In genomic region chr15:83657549-83657948, GRCh38 we compare ENCODE assay signal across 12 cellular contexts. TPM values are rescaled to one million over a fixed set of nuclear protein-coding genes. Genes with fewer than 3 reads are reported as not detected.
DNase-seq lines count a peak whose midpoint lies in the region; ATAC-seq and TF ChIP-seq lines count a peak whose summit lies in the region.
"Had no signal": no experiment of that assay in that cellular context is flagged by ENCODE, and none has a peak within 500 bp of the region (broad histone marks: within the 10 kb centered on the region; RNA-seq: fewer than 3 reads in every experiment).

No MANE protein-coding gene starts in this region.

- ATAC-seq in HG03439 (IDR thresholded peaks at IDR 0.05; ENCODE audit: unreplicated experiment), result no peak

- no peaks in the 10 kb centered on the region for H3K9me3 Mint-ChIP-seq in endothelial cell (ENCODE audit: unreplicated experiment)
- H3K9me3 Mint-ChIP-seq: activated CD4-positive, alpha-beta T cell treated with anti-CD3 and anti-CD28 coated beads, Interleukin-2, amount 10 ng/mL, durations not matched to agents 24 days and 14 days; central memory CD8-positive, alpha-beta T cell had no signal

- H3K36me3 ChIP-seq in DOHH2 (ENCODE audit: control insufficient read depth, low read length) (no peaks in the 10 kb centered on the region), KMS-11 (ENCODE audit: insufficient read depth) (no peaks in the 10 kb centered on the region), muscle layer of colon (ENCODE audit: insufficient read depth, low read length) (peaks cover 23% of the 10 kb centered on the region)

- TF ChIP-seq CTCF in DOHH2 (IDR thresholded peaks at IDR 0.05; ENCODE audit: low read depth, low read length, poor library complexity, severe bottlenecking) (peak; percentile 37), KMS-11 (conservative IDR thresholded peaks at IDR 0.05; ENCODE audit: low read depth, low read length) (0 out of 2 replicates have a peak, but pooled peaks have one; percentile 30), endothelial cell (IDR thresholded peaks at IDR 0.05; ENCODE audit: unreplicated experiment) (peak; percentile 42)

- H3F3A ChIP-seq in DOHH2 (ENCODE audit: control insufficient read depth, insufficient read depth), result no peaks in the 10 kb centered on the region

- H3K27ac ChIP-seq in DOHH2 (ENCODE audit: low read depth, low read length) (no peak overlapping the region), KMS-11 (no peak overlapping the region), muscle layer of colon (ENCODE audit: low read depth, low read length) (peak overlapping the region; percentile 59)

- no peaks in the 10 kb centered on the region; the same call in 1 of the 2 replicates for H3K9me3 ChIP-seq in DOHH2 (ENCODE audit: control insufficient read depth, insufficient read depth, low read length)
- H3K9me3 ChIP-seq in muscle layer of colon (ENCODE audit: low read length), result no peaks in the 10 kb centered on the region

- H3K36me3 Mint-ChIP-seq in endothelial cell (ENCODE audit: low read depth, unreplicated experiment), result no peaks in the 10 kb centered on the region

- no peak overlapping the region for H3K4me3 ChIP-seq in DOHH2 (ENCODE audit: low read length)
- H3K4me3 ChIP-seq in KMS-11 (IDR thresholded peaks at IDR 0.05; ENCODE audit: insufficient read depth, low read depth, low read length), result no peak overlapping the region
- H3K4me3 ChIP-seq in muscle layer of colon (ENCODE audit: low read depth in 1 of 2, low read length in 2 of 2), result peak overlapping the region in 1 of 2 donors; percentile 9

- H3K79me2 ChIP-seq in DOHH2 (ENCODE audit: control insufficient read depth, low read length), result no peaks in the 10 kb centered on the region
- H3K79me2 ChIP-seq in KMS-11 (ENCODE audit: insufficient read depth, low read depth), result no peaks in the 10 kb centered on the region

- no peak overlapping the region for H3K9ac ChIP-seq in KMS-11
- no peak overlapping the region for H3K9ac ChIP-seq in muscle layer of colon (ENCODE audit: low read length)

- no peak overlapping the region for H3K27ac Mint-ChIP-seq in endothelial cell (ENCODE audit: unreplicated experiment)
- H3K27ac Mint-ChIP-seq: activated CD4-positive, alpha-beta T cell treated with anti-CD3 and anti-CD28 coated beads, Interleukin-2, amount 10 ng/mL, durations not matched to agents 24 days and 14 days had no signal

- peaks cover 6% of the 10 kb centered on the region for H3K4me1 Mint-ChIP-seq in endothelial cell (ENCODE audit: unreplicated experiment)
- H3K4me1 Mint-ChIP-seq: activated CD4-positive, alpha-beta T cell treated with anti-CD3 and anti-CD28 coated beads, Interleukin-2, amount 10 ng/mL, durations not matched to agents 24 days and 14 days; central memory CD8-positive, alpha-beta T cell had no signal

- H3K27me3 ChIP-seq in DOHH2 (ENCODE audit: control insufficient read depth, low read length) (no peaks in the 10 kb centered on the region), KMS-11 (ENCODE audit: insufficient read depth, low read depth) (no peaks in the 10 kb centered on the region), muscle layer of colon (ENCODE audit: control insufficient read depth in 1 of 2, insufficient read depth in 2 of 2, low read length in 2 of 2) (no peaks in the 10 kb centered on the region)

- peaks cover 12% of the 10 kb centered on the region for H3K27me3 Mint-ChIP-seq in endothelial cell (ENCODE audit: unreplicated experiment)

- H3K4me3 Mint-ChIP-seq in endothelial cell (ENCODE audit: unreplicated experiment), result no peak overlapping the region
- H3K4me3 Mint-ChIP-seq: activated CD4-positive, alpha-beta T cell treated with anti-CD3 and anti-CD28 coated beads, Interleukin-2, amount 10 ng/mL, durations not matched to agents 24 days and 14 days; central memory CD8-positive, alpha-beta T cell had no signal

- no peaks in the 10 kb centered on the region for H3K4me1 ChIP-seq in DOHH2 (ENCODE audit: control insufficient read depth, low read length)
- no peaks in the 10 kb centered on the region for H3K4me1 ChIP-seq in KMS-11 (ENCODE audit: low read depth, poor library complexity, severe bottlenecking)
- H3K4me1 ChIP-seq in muscle layer of colon (ENCODE audit: insufficient read depth, low read length), result peaks cover 37% of the 10 kb centered on the region

- no peaks in the 10 kb centered on the region for H4K20me1 ChIP-seq in DOHH2 (ENCODE audit: control insufficient read depth, insufficient read depth, low read depth, low read length)
- H4K20me1 ChIP-seq in KMS-11 (ENCODE audit: insufficient read depth), result no peaks in the 10 kb centered on the region

- no peaks in the 10 kb centered on the region for H3K9me2 ChIP-seq in DOHH2 (replicated peaks; ENCODE audit: control insufficient read depth, low read length)

- no peak for DNase-seq in endothelial cell (ENCODE audit: low spot score)
- DNase-seq in NCI-H128 (lab: John Stamatoyannopoulos, UW; ENCODE audit: unreplicated experiment), result no peak
- DNase-seq in DMS153 (lab: John Stamatoyannopoulos, UW), result no peak
- DNase-seq in NCI-H187 treated with DMSO at 0.1 percent for 48 hours (lab: John Stamatoyannopoulos, UW), result no peak
- DNase-seq: activated CD4-positive, alpha-beta T cell treated with anti-CD3 and anti-CD28 coated beads, Interleukin-2, amount 10 ng/mL, durations not matched to agents 24 days and 14 days; NCI-H1105; NCI-H524 treated with DMSO at 0.1 percent for 48 hours had no signal

- H3K4me2 ChIP-seq in DOHH2 (ENCODE audit: low read length), result no peak overlapping the region
- H3K4me2 ChIP-seq in KMS-11, result no peak overlapping the region

- no peak overlapping the region for H2AFZ ChIP-seq in KMS-11 (ENCODE audit: low read depth)

RNA-seq across cellular contexts. Expression of gene ADAMTSL3, which starts 3.6 kb away (rescaled TPM):
- total RNA-seq in endothelial cell (ENCODE audit: unreplicated experiment), result 0.64 TPM
- total RNA-seq: activated CD4-positive, alpha-beta T cell treated with anti-CD3 and anti-CD28 coated beads, Interleukin-2, amount 10 ng/mL, durations not matched to agents 24 days and 14 days had no signal
